In genomic region chr17:40464392-40464855, GRCh38 we compare ENCODE assay signal across 14 cellular contexts. TPM values are rescaled to one million over a fixed set of nuclear protein-coding genes. Genes with fewer than 3 reads are reported as not detected.
"Had no signal": no experiment of that assay in that cellular context is flagged by ENCODE, and none has a peak within 500 bp of the region (broad histone marks: within the 10 kb centered on the region; RNA-seq: fewer than 3 reads in every experiment).

No MANE protein-coding gene starts in this region.

- ATAC-seq: activated CD8-positive, alpha-beta T cell treated with anti-CD3 and anti-CD28 coated beads for 36 hours; activated T-cell treated with anti-CD3 and anti-CD28 coated beads, Interleukin-2, amount 50 U/mL, for 72 hours; left colon; naive thymus-derived CD4-positive, alpha-beta T cell had no signal

- H3K9me3 Mint-ChIP-seq: activated CD8-positive, alpha-beta T cell treated with anti-CD3 and anti-CD28 coated beads for 36 hours; activated T-cell treated with anti-CD3 and anti-CD28 coated beads, Interleukin-2, amount 50 U/mL, for 72 hours; central memory CD8-positive, alpha-beta T cell; naive thymus-derived CD4-positive, alpha-beta T cell had no signal

- H3K4me1 Mint-ChIP-seq: central memory CD8-positive, alpha-beta T cell had no signal

- H3K36me3 Mint-ChIP-seq: naive thymus-derived CD4-positive, alpha-beta T cell had no signal

- H3K4me3 ChIP-seq: lung had no signal

- DNase-seq: activated CD8-positive, alpha-beta memory T cell treated with anti-CD3 and anti-CD28 coated beads, Interleukin-2, amount 50 U/mL, for 4 hours; activated CD8-positive, alpha-beta T cell treated with anti-CD3 and anti-CD28 coated beads for 36 hours; activated T-cell treated with anti-CD3 and anti-CD28 coated beads, Interleukin-2, amount 50 U/mL, for 72 hours; dermis blood vessel endothelial cell; glutamatergic neuron; left colon; stimulated activated CD4-positive, alpha-beta T cell treated with anti-CD3 and anti-CD28 coated beads, Interleukin-4, amount 100 ng/mL, for 1 hour; stimulated activated CD8-positive, alpha-beta memory T cell treated with anti-CD3 and anti-CD28 coated beads, Interleukin-4, amount 100 ng/mL, for 48 hours; T1000 had no signal

- H3K27me3 Mint-ChIP-seq: central memory CD8-positive, alpha-beta T cell had no signal

- H3K27ac Mint-ChIP-seq: activated CD8-positive, alpha-beta T cell treated with anti-CD3 and anti-CD28 coated beads for 36 hours; activated T-cell treated with anti-CD3 and anti-CD28 coated beads, Interleukin-2, amount 50 U/mL, for 72 hours had no signal

- H3K4me3 Mint-ChIP-seq: activated CD8-positive, alpha-beta T cell treated with anti-CD3 and anti-CD28 coated beads for 36 hours; activated T-cell treated with anti-CD3 and anti-CD28 coated beads, Interleukin-2, amount 50 U/mL, for 72 hours; central memory CD8-positive, alpha-beta T cell; naive thymus-derived CD4-positive, alpha-beta T cell had no signal

RNA-seq across cellular contexts. Expression of gene TNS4, which starts 37.0 kb away (rescaled TPM):
- total RNA-seq: dermis blood vessel endothelial cell, fibroblast of villous mesenchyme, pulmonary artery endothelial cell had no signal
- polyA plus RNA-seq: naive thymus-derived CD4-positive, alpha-beta T cell had no signal

RNA-seq across cellular contexts. Expression of gene TOP2A, which starts 46.7 kb away (rescaled TPM):
- polyA plus RNA-seq: naive thymus-derived CD4-positive, alpha-beta T cell had no signal
